In the genomic region with DNA sequence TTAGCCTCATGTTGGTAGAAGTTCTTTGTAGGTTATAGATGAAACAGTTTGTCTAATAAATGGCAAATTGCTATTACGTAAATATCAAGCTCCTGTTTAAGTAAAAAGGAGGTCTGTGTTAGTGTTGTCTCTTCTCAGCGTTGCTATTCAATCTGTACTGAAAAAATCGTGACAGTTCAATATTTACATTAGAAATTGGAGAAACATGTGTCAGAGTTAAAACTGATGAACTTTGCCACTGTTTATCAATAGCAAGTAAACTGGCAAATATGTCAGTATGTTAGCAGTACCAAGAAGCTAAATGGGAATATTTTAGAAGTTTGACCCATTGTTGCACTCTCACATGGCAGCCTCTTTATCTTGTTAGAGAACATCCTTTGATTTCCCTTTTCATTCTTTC, we compare ENCODE assay signal across 1 cellular context.
TF ChIP-seq lines count a peak whose summit lies in the region.

No MANE protein-coding gene starts in this region.

TF ChIP-seq in HepG2, 621 proteins besides CTCF, POLR2A, EP300 and RAD21 (continued from another document and continues in another):
- TF ChIP-seq TCF12 (IDR thresholded peaks at IDR 0.05) (no peak), TCF12 (CRISPR knock-in tag; IDR thresholded peaks at IDR 0.05) (no peak), DNMT3B (CRISPR knock-in tag; conservative IDR thresholded peaks at IDR 0.05) (no peak), RELA (CRISPR knock-in tag; IDR thresholded peaks at IDR 0.05) (no peak), ZNF326 (CRISPR knock-in tag; IDR thresholded peaks at IDR 0.05; ENCODE audit: borderline replicate concordance) (no peak), MEIS2 (CRISPR knock-in tag; IDR thresholded peaks at IDR 0.05) (peak; percentile 55; the same call in 1 of the 2 replicates), ISL2 (CRISPR knock-in tag; IDR thresholded peaks at IDR 0.05) (peak; percentile 91), FOXA1 (IDR thresholded peaks at IDR 0.05) (peak; percentile 90), FOXA1 (CRISPR knock-in tag; IDR thresholded peaks at IDR 0.05) (peak; percentile 79), MIER3 (CRISPR knock-in tag; IDR thresholded peaks at IDR 0.05; ENCODE audit: borderline replicate concordance) (peak; percentile 73; the same call in 1 of the 2 replicates), NR2C2 (CRISPR knock-in tag; IDR thresholded peaks at IDR 0.05; ENCODE audit: borderline replicate concordance) (0 out of 2 replicates have a peak, but pooled peaks have one; percentile 35), MAZ (IDR thresholded peaks at IDR 0.05; ENCODE audit: borderline replicate concordance, low read depth, low read length) (no peak), MAZ (CRISPR knock-in tag; IDR thresholded peaks at IDR 0.05; ENCODE audit: low read depth) (no peak), YEATS4 (CRISPR knock-in tag; IDR thresholded peaks at IDR 0.05; ENCODE audit: borderline replicate concordance) (peak; percentile 46; the same call in 1 of the 2 replicates), GATAD1 (CRISPR knock-in tag; IDR thresholded peaks at IDR 0.05) (no peak; the same call in 1 of the 2 replicates), TBL1XR1 (IDR thresholded peaks at IDR 0.05; ENCODE audit: borderline replicate concordance, low read length, partially characterized antibody) (peak; percentile 80), CREM (IDR thresholded peaks at IDR 0.05) (peak; percentile 83), CREM (CRISPR knock-in tag; IDR thresholded peaks at IDR 0.05) (no peak), SAP130 (CRISPR knock-in tag; IDR thresholded peaks at IDR 0.05; ENCODE audit: low read depth) (peak; percentile 73), TP53 (CRISPR knock-in tag; conservative IDR thresholded peaks at IDR 0.05) (no peak), ZNF605 (CRISPR knock-in tag; IDR thresholded peaks at IDR 0.05) (no peak), ZEB1 (IDR thresholded peaks at IDR 0.05; ENCODE audit: insufficient replicate concordance, low read depth) (no peak), ZNF563 (CRISPR knock-in tag; IDR thresholded peaks at IDR 0.05) (no peak), SP5 (CRISPR knock-in tag; IDR thresholded peaks at IDR 0.05; ENCODE audit: borderline replicate concordance, low read depth) (0 out of 2 replicates have a peak, but pooled peaks have one; percentile 27), ELF3 (CRISPR knock-in tag; IDR thresholded peaks at IDR 0.05) (peak; percentile 81), BCL6 (CRISPR knock-in tag; IDR thresholded peaks at IDR 0.05) (peak; percentile 81), CCAR2 (optimal IDR thresholded peaks at IDR 0.05; ENCODE audit: low read depth, low read length) (no peak), ZNF562 (CRISPR knock-in tag; IDR thresholded peaks at IDR 0.05; ENCODE audit: borderline replicate concordance) (no peak), GPN1 (CRISPR knock-in tag; IDR thresholded peaks at IDR 0.05; ENCODE audit: borderline replicate concordance) (no peak), ARHGAP35 (CRISPR knock-in tag; IDR thresholded peaks at IDR 0.05; ENCODE audit: borderline replicate concordance) (no peak), ERF (CRISPR knock-in tag; IDR thresholded peaks at IDR 0.05) (0 out of 2 replicates have a peak, but pooled peaks have one; percentile 18), POGZ (CRISPR knock-in tag; IDR thresholded peaks at IDR 0.05) (peak; percentile 68), ZNF446 (CRISPR knock-in tag; IDR thresholded peaks at IDR 0.05) (no peak), NR2F6 (IDR thresholded peaks at IDR 0.05) (peak; percentile 79), NR2F6 (CRISPR knock-in tag; IDR thresholded peaks at IDR 0.05) (peak; percentile 72), CHD4 (IDR thresholded peaks at IDR 0.05; ENCODE audit: borderline replicate concordance, low read length) (no peak), NR2F1 (CRISPR knock-in tag; IDR thresholded peaks at IDR 0.05) (peak in 1 of 2 experiments; percentile 72; a peak in 2 of 4 replicates), BHLHE40 (IDR thresholded peaks at IDR 0.05; ENCODE audit: low read length) (0 out of 2 replicates have a peak, but pooled peaks have one; percentile 42)
- TF ChIP-seq, protein P1, sequence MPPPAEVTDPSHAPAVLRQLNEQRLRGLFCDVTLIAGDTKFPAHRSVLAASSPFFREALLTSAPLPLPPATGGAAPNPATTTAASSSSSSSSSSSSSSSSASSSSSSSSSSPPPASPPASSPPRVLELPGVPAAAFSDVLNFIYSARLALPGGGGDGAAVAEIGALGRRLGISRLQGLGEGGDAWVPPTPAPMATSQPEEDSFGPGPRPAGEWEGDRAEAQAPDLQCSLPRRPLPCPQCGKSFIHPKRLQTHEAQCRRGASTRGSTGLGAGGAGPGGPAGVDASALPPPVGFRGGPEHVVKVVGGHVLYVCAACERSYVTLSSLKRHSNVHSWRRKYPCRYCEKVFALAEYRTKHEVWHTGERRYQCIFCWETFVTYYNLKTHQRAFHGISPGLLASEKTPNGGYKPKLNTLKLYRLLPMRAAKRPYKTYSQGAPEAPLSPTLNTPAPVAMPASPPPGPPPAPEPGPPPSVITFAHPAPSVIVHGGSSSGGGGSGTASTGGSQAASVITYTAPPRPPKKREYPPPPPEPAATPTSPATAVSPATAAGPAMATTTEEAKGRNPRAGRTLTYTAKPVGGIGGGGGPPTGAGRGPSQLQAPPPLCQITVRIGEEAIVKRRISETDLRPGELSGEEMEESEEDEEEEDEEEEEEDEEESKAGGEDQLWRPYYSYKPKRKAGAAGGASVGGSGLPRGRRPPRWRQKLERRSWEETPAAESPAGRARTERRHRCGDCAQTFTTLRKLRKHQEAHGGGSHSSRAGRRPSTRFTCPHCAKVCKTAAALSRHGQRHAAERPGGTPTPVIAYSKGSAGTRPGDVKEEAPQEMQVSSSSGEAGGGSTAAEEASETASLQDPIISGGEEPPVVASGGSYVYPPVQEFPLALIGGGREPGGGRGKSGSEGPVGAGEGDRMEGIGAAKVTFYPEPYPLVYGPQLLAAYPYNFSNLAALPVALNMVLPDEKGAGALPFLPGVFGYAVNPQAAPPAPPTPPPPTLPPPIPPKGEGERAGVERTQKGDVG (CRISPR knock-in tag; IDR thresholded peaks at IDR 0.05; ENCODE audit: borderline replicate concordance): no peak
- TF ChIP-seq, protein P2, sequence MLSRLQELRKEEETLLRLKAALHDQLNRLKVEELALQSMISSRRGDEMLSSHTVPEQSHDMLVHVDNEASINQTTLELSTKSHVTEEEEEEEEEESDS (CRISPR knock-in tag; IDR thresholded peaks at IDR 0.05; ENCODE audit: borderline replicate concordance): no peak
- TF ChIP-seq, protein P3, sequence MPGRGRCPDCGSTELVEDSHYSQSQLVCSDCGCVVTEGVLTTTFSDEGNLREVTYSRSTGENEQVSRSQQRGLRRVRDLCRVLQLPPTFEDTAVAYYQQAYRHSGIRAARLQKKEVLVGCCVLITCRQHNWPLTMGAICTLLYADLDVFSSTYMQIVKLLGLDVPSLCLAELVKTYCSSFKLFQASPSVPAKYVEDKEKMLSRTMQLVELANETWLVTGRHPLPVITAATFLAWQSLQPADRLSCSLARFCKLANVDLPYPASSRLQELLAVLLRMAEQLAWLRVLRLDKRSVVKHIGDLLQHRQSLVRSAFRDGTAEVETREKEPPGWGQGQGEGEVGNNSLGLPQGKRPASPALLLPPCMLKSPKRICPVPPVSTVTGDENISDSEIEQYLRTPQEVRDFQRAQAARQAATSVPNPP (CRISPR knock-in tag; IDR thresholded peaks at IDR 0.05): no peak
- TF ChIP-seq, protein P4, sequence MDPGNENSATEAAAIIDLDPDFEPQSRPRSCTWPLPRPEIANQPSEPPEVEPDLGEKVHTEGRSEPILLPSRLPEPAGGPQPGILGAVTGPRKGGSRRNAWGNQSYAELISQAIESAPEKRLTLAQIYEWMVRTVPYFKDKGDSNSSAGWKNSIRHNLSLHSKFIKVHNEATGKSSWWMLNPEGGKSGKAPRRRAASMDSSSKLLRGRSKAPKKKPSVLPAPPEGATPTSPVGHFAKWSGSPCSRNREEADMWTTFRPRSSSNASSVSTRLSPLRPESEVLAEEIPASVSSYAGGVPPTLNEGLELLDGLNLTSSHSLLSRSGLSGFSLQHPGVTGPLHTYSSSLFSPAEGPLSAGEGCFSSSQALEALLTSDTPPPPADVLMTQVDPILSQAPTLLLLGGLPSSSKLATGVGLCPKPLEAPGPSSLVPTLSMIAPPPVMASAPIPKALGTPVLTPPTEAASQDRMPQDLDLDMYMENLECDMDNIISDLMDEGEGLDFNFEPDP (CRISPR knock-in tag; conservative IDR thresholded peaks at IDR 0.05): no peak
- TF ChIP-seq, protein P5, sequence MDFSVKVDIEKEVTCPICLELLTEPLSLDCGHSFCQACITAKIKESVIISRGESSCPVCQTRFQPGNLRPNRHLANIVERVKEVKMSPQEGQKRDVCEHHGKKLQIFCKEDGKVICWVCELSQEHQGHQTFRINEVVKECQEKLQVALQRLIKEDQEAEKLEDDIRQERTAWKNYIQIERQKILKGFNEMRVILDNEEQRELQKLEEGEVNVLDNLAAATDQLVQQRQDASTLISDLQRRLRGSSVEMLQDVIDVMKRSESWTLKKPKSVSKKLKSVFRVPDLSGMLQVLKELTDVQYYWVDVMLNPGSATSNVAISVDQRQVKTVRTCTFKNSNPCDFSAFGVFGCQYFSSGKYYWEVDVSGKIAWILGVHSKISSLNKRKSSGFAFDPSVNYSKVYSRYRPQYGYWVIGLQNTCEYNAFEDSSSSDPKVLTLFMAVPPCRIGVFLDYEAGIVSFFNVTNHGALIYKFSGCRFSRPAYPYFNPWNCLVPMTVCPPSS (IDR thresholded peaks at IDR 0.05): no peak
- TF ChIP-seq, protein P6, sequence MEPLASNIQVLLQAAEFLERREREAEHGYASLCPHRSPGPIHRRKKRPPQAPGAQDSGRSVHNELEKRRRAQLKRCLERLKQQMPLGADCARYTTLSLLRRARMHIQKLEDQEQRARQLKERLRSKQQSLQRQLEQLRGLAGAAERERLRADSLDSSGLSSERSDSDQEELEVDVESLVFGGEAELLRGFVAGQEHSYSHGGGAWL (CRISPR knock-in tag; IDR thresholded peaks at IDR 0.05): no peak
- TF ChIP-seq, protein P7, sequence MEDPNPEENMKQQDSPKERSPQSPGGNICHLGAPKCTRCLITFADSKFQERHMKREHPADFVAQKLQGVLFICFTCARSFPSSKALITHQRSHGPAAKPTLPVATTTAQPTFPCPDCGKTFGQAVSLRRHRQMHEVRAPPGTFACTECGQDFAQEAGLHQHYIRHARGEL (CRISPR knock-in tag; IDR thresholded peaks at IDR 0.05): no peak
- TF ChIP-seq, protein P8, sequence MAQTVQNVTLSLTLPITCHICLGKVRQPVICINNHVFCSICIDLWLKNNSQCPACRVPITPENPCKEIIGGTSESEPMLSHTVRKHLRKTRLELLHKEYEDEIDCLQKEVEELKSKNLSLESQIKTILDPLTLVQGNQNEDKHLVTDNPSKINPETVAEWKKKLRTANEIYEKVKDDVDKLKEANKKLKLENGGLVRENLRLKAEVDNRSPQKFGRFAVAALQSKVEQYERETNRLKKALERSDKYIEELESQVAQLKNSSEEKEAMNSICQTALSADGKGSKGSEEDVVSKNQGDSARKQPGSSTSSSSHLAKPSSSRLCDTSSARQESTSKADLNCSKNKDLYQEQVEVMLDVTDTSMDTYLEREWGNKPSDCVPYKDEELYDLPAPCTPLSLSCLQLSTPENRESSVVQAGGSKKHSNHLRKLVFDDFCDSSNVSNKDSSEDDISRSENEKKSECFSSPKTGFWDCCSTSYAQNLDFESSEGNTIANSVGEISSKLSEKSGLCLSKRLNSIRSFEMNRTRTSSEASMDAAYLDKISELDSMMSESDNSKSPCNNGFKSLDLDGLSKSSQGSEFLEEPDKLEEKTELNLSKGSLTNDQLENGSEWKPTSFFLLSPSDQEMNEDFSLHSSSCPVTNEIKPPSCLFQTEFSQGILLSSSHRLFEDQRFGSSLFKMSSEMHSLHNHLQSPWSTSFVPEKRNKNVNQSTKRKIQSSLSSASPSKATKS (CRISPR knock-in tag; IDR thresholded peaks at IDR 0.05): no peak
- TF ChIP-seq, protein P9, sequence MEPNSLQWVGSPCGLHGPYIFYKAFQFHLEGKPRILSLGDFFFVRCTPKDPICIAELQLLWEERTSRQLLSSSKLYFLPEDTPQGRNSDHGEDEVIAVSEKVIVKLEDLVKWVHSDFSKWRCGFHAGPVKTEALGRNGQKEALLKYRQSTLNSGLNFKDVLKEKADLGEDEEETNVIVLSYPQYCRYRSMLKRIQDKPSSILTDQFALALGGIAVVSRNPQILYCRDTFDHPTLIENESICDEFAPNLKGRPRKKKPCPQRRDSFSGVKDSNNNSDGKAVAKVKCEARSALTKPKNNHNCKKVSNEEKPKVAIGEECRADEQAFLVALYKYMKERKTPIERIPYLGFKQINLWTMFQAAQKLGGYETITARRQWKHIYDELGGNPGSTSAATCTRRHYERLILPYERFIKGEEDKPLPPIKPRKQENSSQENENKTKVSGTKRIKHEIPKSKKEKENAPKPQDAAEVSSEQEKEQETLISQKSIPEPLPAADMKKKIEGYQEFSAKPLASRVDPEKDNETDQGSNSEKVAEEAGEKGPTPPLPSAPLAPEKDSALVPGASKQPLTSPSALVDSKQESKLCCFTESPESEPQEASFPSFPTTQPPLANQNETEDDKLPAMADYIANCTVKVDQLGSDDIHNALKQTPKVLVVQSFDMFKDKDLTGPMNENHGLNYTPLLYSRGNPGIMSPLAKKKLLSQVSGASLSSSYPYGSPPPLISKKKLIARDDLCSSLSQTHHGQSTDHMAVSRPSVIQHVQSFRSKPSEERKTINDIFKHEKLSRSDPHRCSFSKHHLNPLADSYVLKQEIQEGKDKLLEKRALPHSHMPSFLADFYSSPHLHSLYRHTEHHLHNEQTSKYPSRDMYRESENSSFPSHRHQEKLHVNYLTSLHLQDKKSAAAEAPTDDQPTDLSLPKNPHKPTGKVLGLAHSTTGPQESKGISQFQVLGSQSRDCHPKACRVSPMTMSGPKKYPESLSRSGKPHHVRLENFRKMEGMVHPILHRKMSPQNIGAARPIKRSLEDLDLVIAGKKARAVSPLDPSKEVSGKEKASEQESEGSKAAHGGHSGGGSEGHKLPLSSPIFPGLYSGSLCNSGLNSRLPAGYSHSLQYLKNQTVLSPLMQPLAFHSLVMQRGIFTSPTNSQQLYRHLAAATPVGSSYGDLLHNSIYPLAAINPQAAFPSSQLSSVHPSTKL (CRISPR knock-in tag; IDR thresholded peaks at IDR 0.05): peak; percentile 95
- TF ChIP-seq, protein P10, sequence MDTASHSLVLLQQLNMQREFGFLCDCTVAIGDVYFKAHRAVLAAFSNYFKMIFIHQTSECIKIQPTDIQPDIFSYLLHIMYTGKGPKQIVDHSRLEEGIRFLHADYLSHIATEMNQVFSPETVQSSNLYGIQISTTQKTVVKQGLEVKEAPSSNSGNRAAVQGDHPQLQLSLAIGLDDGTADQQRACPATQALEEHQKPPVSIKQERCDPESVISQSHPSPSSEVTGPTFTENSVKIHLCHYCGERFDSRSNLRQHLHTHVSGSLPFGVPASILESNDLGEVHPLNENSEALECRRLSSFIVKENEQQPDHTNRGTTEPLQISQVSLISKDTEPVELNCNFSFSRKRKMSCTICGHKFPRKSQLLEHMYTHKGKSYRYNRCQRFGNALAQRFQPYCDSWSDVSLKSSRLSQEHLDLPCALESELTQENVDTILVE (CRISPR knock-in tag; IDR thresholded peaks at IDR 0.05): 0 out of 2 replicates have a peak, but pooled peaks have one; percentile 46
- TF ChIP-seq, protein P11, sequence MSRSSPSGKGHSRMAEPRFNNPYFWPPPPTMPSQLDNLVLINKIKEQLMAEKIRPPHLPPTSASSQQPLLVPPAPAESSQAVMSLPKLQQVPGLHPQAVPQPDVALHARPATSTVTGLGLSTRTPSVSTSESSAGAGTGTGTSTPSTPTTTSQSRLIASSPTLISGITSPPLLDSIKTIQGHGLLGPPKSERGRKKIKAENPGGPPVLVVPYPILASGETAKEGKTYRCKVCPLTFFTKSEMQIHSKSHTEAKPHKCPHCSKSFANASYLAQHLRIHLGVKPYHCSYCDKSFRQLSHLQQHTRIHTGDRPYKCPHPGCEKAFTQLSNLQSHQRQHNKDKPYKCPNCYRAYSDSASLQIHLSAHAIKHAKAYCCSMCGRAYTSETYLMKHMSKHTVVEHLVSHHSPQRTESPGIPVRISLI (CRISPR knock-in tag; IDR thresholded peaks at IDR 0.05; ENCODE audit: borderline replicate concordance): peak; percentile 86
